Comparison of ENCODE assay signal across 21 cellular contexts in genomic region chr11:9207229-9207628, GRCh38.
"Had no signal": no experiment of that assay in that cellular context is flagged by ENCODE, and none has a peak within 500 bp of the region (broad histone marks: within the 10 kb centered on the region; RNA-seq: fewer than 3 reads in every experiment).

No MANE protein-coding gene starts in this region.

- H3K9me3 ChIP-seq: ascending aorta, breast epithelium, gastrocnemius medialis, mucosa of descending colon, neutrophil, suprapubic skin, vagina had no signal

- H3K27ac ChIP-seq: ascending aorta, breast epithelium, gastrocnemius medialis, neutrophil, suprapubic skin, vagina had no signal

- FAIRE-seq: colon, endometrium had no signal

- H3K27ac Mint-ChIP-seq: activated naive CD4-positive, alpha-beta T cell treated with anti-CD3 and anti-CD28 coated beads, Interleukin-2, amount 10 ng/mL, durations not matched to agents 7 days and 5 days; naive B cell had no signal

- H3K27me3 Mint-ChIP-seq: activated naive CD4-positive, alpha-beta T cell treated with anti-CD3 and anti-CD28 coated beads, Interleukin-2, amount 10 ng/mL, durations not matched to agents 7 days and 5 days; naive B cell had no signal

- H3K4me3 Mint-ChIP-seq: activated naive CD4-positive, alpha-beta T cell treated with anti-CD3 and anti-CD28 coated beads, Interleukin-2, amount 10 ng/mL, durations not matched to agents 7 days and 5 days; naive B cell had no signal

- H3K27me3 ChIP-seq: ascending aorta, breast epithelium, gastrocnemius medialis, neutrophil, suprapubic skin, vagina had no signal

- H3K4me3 ChIP-seq: ascending aorta, breast epithelium, gastrocnemius medialis, mucosa of descending colon, suprapubic skin, vagina had no signal

- H3K9me3 Mint-ChIP-seq: activated naive CD4-positive, alpha-beta T cell treated with anti-CD3 and anti-CD28 coated beads, Interleukin-2, amount 10 ng/mL, durations not matched to agents 7 days and 5 days had no signal

- ATAC-seq: gastrocnemius medialis; left ventricle myocardium superior; mucosa of descending colon; stimulated activated naive CD8-positive, alpha-beta T cell treated with anti-CD3 and anti-CD28 coated beads, Interleukin-15, Interleukin-2, amounts not matched to agents 100 U/mL and 50 U/mL, for 24 hours had no signal

- H3K4me1 ChIP-seq: breast epithelium had no signal

- H3K36me3 ChIP-seq: breast epithelium had no signal

- DNase-seq: activated CD4-positive, alpha-beta T cell treated with anti-CD3 and anti-CD28 coated beads, Interleukin-2, amount 50 U/mL, for 1 hour; activated CD4-positive, CD25-positive, alpha-beta regulatory T cell treated with anti-CD3 and anti-CD28 coated beads, Interleukin-2, amount 50 U/mL, for 72 hours; activated CD8-positive, alpha-beta memory T cell treated with anti-CD3 and anti-CD28 coated beads, Interleukin-2, amount 50 U/mL, for 4 hours; activated effector memory CD4-positive, alpha-beta T cell treated with Interleukin-2 at 50 U/mL for 16 hours; activated naive CD4-positive, alpha-beta T cell treated with anti-CD3 and anti-CD28 coated beads, Interleukin-2, amount 10 ng/mL, durations not matched to agents 7 days and 5 days; activated T-cell treated with anti-CD3 and anti-CD28 coated beads, Interleukin-2, amount 50 U/mL, for 48 hours; erythroblast; gastrocnemius medialis; head of caudate nucleus; kidney glomerular epithelial cell; left ventricle myocardium superior; mucosa of descending colon; naive B cell; stimulated activated naive CD8-positive, alpha-beta T cell treated with anti-CD3 and anti-CD28 coated beads, Interleukin-15, Interleukin-2, amounts not matched to agents 100 U/mL and 50 U/mL, for 24 hours had no signal
